ENCODE assay signal across 2 cellular contexts in genomic region chr1:75801480-75801879, GRCh38. TPM values are rescaled to one million over a fixed set of nuclear protein-coding genes. Genes with fewer than 3 reads are reported as not detected.
"Had no signal": no experiment of that assay in that cellular context is flagged by ENCODE, and none has a peak within 500 bp of the region (broad histone marks: within the 10 kb centered on the region; RNA-seq: fewer than 3 reads in every experiment).

No MANE protein-coding gene starts in this region.

RNA-seq across cellular contexts. Expression of gene MSH4, which starts 4.8 kb away (rescaled TPM):
- total RNA-seq: GM23248, H4 had no signal
